In the genomic region with DNA sequence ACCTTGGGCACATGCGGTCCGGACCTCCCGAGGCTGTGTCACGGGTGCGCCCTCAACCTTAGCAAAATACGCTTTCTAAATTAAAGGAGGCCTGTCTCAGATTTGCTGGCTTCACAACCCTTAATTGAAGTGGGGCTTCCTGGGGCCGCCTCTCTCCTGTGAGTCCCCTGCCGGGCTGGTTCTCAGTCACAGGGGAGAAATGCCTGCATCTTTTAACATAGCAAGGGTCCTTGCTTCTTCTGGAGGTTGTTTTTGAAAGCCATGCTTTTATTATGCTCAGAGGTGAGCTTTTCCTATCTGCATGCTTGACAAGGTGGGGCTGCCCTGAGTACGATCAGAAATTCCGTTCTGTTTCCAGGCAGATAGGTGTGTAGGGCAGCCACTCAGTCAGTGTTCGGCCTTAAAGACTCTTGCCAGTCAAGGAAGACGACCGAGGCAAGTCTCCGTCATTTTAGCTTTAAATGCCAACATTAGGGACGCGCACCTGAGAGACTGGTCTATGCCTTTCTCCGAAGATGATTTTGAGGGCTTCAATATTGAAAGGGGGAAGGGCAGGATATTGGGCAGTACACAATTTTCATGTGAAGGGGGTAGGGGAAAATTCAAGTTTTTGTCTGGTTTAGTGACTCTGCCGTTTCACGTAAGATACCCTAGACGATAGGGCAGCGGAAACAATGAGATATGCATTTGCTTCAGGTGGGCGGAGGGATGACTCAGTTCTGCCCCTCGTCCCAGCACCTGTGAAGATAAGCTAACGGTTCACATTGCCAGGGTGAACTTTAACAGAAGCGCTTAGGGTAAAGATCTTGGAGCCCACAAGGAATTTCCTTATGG, we compare ENCODE assay signal across 1 cellular context.
TF ChIP-seq lines count a peak whose summit lies in the region.

No MANE protein-coding gene starts in this region.

TF ChIP-seq in GM12878, 131 proteins besides CTCF, POLR2A, EP300 and RAD21 (continued from another document and continues in another):
- TF ChIP-seq TBL1XR1 (IDR thresholded peaks at IDR 0.05; ENCODE audit: low read depth, low read length) (no peak), SMC3 (IDR thresholded peaks at IDR 0.05; ENCODE audit: borderline replicate concordance, low read length) (no peak), CBX5 (IDR thresholded peaks at IDR 0.05; ENCODE audit: low read depth) (no peak), TAF1 (IDR thresholded peaks at IDR 0.05; ENCODE audit: borderline replicate concordance, low read depth, low read length) (no peak), CEBPB (IDR thresholded peaks at IDR 0.05; ENCODE audit: borderline replicate concordance in 1 of 2, low read depth in 2 of 2, low read length in 2 of 2) (peak in 1 of 2 experiments; percentile 55; a peak in 1 of 4 replicates), FOS (IDR thresholded peaks at IDR 0.05; ENCODE audit: borderline replicate concordance, extremely low read depth, insufficient read length) (no peak), TCF7 (IDR thresholded peaks at IDR 0.05; ENCODE audit: borderline replicate concordance) (no peak), ESRRA (IDR thresholded peaks at IDR 0.05; ENCODE audit: low read length) (no peak), SMAD5 (IDR thresholded peaks at IDR 0.05; ENCODE audit: low read depth) (no peak), ZNF622 (IDR thresholded peaks at IDR 0.05) (no peak), HCFC1 (IDR thresholded peaks at IDR 0.05; ENCODE audit: low read length) (no peak), RUNX3 (IDR thresholded peaks at IDR 0.05; ENCODE audit: low read length) (peak; percentile 45; the same call in 1 of the 2 replicates), IKZF2 (IDR thresholded peaks at IDR 0.05) (peak; percentile 55 to 70; a peak in 2 of 4 replicates), NFXL1 (IDR thresholded peaks at IDR 0.05; ENCODE audit: borderline replicate concordance) (no peak), CBFB (IDR thresholded peaks at IDR 0.05; ENCODE audit: low read depth) (no peak), SUZ12 (IDR thresholded peaks at IDR 0.05; ENCODE audit: unreplicated experiment) (no peak), STAT3 (IDR thresholded peaks at IDR 0.05; ENCODE audit: low read depth, low read length) (no peak), JUNB (IDR thresholded peaks at IDR 0.05) (peak; percentile 63), ATF7 (IDR thresholded peaks at IDR 0.05; ENCODE audit: low read depth) (peak; percentile 83), POLR2AphosphoS2 (IDR thresholded peaks at IDR 0.05; ENCODE audit: low read depth, low read length) (no peak), CHD4 (IDR thresholded peaks at IDR 0.05) (no peak), MXI1 (IDR thresholded peaks at IDR 0.05; ENCODE audit: low read depth, low read length) (no peak; the same call in 1 of the 2 replicates), CHD1 (IDR thresholded peaks at IDR 0.05; ENCODE audit: low read depth, low read length) (no peak), SIN3A (IDR thresholded peaks at IDR 0.05; ENCODE audit: low read depth, low read length) (no peak), RELA (IDR thresholded peaks at IDR 0.05; ENCODE audit: borderline replicate concordance, partially characterized antibody) (no peak), BCL11A (IDR thresholded peaks at IDR 0.05; ENCODE audit: low read depth, low read length) (peak; percentile 62; the same call in 1 of the 2 replicates), WRNIP1 (IDR thresholded peaks at IDR 0.05; ENCODE audit: borderline replicate concordance, low read depth, low read length) (no peak), BMI1 (IDR thresholded peaks at IDR 0.05; ENCODE audit: borderline replicate concordance) (no peak), IRF4 (IDR thresholded peaks at IDR 0.05; ENCODE audit: low read depth, low read length) (no peak), ZSCAN29 (IDR thresholded peaks at IDR 0.05) (no peak)
- TF ChIP-seq, protein P1, sequence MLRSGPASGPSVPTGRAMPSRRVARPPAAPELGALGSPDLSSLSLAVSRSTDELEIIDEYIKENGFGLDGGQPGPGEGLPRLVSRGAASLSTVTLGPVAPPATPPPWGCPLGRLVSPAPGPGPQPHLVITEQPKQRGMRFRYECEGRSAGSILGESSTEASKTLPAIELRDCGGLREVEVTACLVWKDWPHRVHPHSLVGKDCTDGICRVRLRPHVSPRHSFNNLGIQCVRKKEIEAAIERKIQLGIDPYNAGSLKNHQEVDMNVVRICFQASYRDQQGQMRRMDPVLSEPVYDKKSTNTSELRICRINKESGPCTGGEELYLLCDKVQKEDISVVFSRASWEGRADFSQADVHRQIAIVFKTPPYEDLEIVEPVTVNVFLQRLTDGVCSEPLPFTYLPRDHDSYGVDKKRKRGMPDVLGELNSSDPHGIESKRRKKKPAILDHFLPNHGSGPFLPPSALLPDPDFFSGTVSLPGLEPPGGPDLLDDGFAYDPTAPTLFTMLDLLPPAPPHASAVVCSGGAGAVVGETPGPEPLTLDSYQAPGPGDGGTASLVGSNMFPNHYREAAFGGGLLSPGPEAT (IDR thresholded peaks at IDR 0.05; ENCODE audit: low read depth) = peak; percentile 71
- TF ChIP-seq, protein P2, sequence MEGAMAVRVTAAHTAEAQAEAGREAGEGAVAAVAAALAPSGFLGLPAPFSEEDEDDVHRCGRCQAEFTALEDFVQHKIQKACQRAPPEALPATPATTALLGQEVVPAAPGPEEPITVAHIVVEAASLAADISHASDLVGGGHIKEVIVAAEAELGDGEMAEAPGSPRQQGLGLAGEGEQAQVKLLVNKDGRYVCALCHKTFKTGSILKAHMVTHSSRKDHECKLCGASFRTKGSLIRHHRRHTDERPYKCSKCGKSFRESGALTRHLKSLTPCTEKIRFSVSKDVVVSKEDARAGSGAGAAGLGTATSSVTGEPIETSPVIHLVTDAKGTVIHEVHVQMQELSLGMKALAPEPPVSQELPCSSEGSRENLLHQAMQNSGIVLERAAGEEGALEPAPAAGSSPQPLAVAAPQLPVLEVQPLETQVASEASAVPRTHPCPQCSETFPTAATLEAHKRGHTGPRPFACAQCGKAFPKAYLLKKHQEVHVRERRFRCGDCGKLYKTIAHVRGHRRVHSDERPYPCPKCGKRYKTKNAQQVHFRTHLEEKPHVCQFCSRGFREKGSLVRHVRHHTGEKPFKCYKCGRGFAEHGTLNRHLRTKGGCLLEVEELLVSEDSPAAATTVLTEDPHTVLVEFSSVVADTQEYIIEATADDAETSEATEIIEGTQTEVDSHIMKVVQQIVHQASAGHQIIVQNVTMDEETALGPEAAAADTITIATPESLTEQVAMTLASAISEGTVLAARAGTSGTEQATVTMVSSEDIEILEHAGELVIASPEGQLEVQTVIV (IDR thresholded peaks at IDR 0.05; ENCODE audit: borderline replicate concordance, partially characterized antibody) = no peak
- TF ChIP-seq, protein P3, sequence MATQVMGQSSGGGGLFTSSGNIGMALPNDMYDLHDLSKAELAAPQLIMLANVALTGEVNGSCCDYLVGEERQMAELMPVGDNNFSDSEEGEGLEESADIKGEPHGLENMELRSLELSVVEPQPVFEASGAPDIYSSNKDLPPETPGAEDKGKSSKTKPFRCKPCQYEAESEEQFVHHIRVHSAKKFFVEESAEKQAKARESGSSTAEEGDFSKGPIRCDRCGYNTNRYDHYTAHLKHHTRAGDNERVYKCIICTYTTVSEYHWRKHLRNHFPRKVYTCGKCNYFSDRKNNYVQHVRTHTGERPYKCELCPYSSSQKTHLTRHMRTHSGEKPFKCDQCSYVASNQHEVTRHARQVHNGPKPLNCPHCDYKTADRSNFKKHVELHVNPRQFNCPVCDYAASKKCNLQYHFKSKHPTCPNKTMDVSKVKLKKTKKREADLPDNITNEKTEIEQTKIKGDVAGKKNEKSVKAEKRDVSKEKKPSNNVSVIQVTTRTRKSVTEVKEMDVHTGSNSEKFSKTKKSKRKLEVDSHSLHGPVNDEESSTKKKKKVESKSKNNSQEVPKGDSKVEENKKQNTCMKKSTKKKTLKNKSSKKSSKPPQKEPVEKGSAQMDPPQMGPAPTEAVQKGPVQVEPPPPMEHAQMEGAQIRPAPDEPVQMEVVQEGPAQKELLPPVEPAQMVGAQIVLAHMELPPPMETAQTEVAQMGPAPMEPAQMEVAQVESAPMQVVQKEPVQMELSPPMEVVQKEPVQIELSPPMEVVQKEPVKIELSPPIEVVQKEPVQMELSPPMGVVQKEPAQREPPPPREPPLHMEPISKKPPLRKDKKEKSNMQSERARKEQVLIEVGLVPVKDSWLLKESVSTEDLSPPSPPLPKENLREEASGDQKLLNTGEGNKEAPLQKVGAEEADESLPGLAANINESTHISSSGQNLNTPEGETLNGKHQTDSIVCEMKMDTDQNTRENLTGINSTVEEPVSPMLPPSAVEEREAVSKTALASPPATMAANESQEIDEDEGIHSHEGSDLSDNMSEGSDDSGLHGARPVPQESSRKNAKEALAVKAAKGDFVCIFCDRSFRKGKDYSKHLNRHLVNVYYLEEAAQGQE (IDR thresholded peaks at IDR 0.05; ENCODE audit: low read depth, low read length) = no peak
- TF ChIP-seq, protein P4, sequence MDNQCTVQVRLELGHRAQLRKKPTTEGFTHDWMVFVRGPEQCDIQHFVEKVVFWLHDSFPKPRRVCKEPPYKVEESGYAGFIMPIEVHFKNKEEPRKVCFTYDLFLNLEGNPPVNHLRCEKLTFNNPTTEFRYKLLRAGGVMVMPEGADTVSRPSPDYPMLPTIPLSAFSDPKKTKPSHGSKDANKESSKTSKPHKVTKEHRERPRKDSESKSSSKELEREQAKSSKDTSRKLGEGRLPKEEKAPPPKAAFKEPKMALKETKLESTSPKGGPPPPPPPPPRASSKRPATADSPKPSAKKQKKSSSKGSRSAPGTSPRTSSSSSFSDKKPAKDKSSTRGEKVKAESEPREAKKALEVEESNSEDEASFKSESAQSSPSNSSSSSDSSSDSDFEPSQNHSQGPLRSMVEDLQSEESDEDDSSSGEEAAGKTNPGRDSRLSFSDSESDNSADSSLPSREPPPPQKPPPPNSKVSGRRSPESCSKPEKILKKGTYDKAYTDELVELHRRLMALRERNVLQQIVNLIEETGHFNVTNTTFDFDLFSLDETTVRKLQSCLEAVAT (IDR thresholded peaks at IDR 0.05) = no peak
- TF ChIP-seq, protein P5, sequence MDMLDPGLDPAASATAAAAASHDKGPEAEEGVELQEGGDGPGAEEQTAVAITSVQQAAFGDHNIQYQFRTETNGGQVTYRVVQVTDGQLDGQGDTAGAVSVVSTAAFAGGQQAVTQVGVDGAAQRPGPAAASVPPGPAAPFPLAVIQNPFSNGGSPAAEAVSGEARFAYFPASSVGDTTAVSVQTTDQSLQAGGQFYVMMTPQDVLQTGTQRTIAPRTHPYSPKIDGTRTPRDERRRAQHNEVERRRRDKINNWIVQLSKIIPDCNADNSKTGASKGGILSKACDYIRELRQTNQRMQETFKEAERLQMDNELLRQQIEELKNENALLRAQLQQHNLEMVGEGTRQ (IDR thresholded peaks at IDR 0.05; ENCODE audit: borderline replicate concordance, low read depth, low read length) = no peak
- TF ChIP-seq, protein P6, sequence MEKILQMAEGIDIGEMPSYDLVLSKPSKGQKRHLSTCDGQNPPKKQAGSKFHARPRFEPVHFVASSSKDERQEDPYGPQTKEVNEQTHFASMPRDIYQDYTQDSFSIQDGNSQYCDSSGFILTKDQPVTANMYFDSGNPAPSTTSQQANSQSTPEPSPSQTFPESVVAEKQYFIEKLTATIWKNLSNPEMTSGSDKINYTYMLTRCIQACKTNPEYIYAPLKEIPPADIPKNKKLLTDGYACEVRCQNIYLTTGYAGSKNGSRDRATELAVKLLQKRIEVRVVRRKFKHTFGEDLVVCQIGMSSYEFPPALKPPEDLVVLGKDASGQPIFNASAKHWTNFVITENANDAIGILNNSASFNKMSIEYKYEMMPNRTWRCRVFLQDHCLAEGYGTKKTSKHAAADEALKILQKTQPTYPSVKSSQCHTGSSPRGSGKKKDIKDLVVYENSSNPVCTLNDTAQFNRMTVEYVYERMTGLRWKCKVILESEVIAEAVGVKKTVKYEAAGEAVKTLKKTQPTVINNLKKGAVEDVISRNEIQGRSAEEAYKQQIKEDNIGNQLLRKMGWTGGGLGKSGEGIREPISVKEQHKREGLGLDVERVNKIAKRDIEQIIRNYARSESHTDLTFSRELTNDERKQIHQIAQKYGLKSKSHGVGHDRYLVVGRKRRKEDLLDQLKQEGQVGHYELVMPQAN (conservative IDR thresholded peaks at IDR 0.05) = no peak
- TF ChIP-seq, protein P7, sequence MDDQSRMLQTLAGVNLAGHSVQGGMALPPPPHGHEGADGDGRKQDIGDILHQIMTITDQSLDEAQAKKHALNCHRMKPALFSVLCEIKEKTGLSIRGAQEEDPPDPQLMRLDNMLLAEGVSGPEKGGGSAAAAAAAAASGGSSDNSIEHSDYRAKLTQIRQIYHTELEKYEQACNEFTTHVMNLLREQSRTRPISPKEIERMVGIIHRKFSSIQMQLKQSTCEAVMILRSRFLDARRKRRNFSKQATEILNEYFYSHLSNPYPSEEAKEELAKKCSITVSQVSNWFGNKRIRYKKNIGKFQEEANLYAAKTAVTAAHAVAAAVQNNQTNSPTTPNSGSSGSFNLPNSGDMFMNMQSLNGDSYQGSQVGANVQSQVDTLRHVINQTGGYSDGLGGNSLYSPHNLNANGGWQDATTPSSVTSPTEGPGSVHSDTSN (IDR thresholded peaks at IDR 0.05; ENCODE audit: insufficient replicate concordance, low read depth, low read length) = no peak
- TF ChIP-seq, protein P8, sequence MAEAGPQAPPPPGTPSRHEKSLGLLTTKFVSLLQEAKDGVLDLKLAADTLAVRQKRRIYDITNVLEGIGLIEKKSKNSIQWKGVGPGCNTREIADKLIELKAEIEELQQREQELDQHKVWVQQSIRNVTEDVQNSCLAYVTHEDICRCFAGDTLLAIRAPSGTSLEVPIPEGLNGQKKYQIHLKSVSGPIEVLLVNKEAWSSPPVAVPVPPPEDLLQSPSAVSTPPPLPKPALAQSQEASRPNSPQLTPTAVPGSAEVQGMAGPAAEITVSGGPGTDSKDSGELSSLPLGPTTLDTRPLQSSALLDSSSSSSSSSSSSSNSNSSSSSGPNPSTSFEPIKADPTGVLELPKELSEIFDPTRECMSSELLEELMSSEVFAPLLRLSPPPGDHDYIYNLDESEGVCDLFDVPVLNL (IDR thresholded peaks at IDR 0.05; ENCODE audit: low read depth, low read length) = no peak
- TF ChIP-seq, protein P9, sequence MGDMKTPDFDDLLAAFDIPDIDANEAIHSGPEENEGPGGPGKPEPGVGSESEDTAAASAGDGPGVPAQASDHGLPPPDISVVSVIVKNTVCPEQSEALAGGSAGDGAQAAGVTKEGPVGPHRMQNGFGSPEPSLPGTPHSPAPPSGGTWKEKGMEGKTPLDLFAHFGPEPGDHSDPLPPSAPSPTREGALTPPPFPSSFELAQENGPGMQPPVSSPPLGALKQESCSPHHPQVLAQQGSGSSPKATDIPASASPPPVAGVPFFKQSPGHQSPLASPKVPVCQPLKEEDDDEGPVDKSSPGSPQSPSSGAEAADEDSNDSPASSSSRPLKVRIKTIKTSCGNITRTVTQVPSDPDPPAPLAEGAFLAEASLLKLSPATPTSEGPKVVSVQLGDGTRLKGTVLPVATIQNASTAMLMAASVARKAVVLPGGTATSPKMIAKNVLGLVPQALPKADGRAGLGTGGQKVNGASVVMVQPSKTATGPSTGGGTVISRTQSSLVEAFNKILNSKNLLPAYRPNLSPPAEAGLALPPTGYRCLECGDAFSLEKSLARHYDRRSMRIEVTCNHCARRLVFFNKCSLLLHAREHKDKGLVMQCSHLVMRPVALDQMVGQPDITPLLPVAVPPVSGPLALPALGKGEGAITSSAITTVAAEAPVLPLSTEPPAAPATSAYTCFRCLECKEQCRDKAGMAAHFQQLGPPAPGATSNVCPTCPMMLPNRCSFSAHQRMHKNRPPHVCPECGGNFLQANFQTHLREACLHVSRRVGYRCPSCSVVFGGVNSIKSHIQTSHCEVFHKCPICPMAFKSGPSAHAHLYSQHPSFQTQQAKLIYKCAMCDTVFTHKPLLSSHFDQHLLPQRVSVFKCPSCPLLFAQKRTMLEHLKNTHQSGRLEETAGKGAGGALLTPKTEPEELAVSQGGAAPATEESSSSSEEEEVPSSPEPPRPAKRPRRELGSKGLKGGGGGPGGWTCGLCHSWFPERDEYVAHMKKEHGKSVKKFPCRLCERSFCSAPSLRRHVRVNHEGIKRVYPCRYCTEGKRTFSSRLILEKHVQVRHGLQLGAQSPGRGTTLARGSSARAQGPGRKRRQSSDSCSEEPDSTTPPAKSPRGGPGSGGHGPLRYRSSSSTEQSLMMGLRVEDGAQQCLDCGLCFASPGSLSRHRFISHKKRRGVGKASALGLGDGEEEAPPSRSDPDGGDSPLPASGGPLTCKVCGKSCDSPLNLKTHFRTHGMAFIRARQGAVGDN (IDR thresholded peaks at IDR 0.05) = no peak
